Comparison of ENCODE assay signal across 8 cellular contexts in the genomic region with DNA sequence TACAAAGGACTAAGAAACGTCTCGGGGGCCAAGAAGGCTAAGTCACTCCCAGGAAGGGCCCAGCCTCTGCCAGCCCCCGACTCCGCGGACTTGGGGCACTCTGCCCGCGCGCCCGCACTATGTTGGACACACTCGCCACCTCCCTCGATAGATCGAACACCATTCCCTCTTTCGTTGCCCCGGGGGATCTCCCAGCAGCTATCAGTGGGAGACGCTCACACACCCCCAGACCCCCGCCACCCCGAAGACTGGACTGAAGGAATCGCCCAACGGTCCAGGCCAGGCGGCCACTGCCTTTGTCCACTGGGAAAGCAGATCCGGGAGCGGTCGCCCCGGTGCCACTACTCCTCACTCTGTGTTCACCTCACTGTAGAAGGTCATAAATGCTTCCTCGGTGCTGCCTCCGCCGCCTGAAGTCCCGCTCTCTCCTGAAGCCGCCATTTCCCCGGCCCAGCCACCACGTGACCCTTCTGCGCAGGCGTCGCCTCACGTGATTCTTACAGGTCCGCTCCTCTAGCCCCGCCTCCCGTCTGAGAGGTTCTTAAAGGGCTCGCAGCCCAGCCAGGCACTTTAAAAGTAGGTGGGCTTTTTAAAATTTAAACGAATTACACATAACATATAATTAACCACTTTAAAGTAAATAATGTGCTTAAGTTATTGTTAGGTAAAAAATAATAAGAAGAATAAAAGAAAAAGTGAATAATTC. TPM values are rescaled to one million over a fixed set of nuclear protein-coding genes. Genes with fewer than 3 reads are reported as not detected.
A peak's percentile ranks its signal among the peaks of the same experiment; 100 is the strongest.
DNase-seq lines count a peak whose midpoint lies in the region; ATAC-seq and TF ChIP-seq lines count a peak whose summit lies in the region.

A gene with protein sequence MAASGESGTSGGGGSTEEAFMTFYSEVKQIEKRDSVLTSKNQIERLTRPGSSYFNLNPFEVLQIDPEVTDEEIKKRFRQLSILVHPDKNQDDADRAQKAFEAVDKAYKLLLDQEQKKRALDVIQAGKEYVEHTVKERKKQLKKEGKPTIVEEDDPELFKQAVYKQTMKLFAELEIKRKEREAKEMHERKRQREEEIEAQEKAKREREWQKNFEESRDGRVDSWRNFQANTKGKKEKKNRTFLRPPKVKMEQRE (minus strand): TSS at position 472 of the 706 bp plus-strand sequence. CDS start 31 bp downstream, at position 441.

- H3K9me3 Mint-ChIP-seq in progenitor cell of endocrine pancreas (ENCODE audit: low read depth): no peaks in the 10 kb centered on the region

- H3K27ac Mint-ChIP-seq in progenitor cell of endocrine pancreas: peak within 1 kb of the TSS; percentile 98

- H3K27ac ChIP-seq in left ventricle myocardium inferior (replicated peaks) (peak within 1 kb of the TSS; percentile 84), upper lobe of right lung (peak within 1 kb of the TSS; percentile 89)

- ATAC-seq in HG02798 (IDR thresholded peaks at IDR 0.05; ENCODE audit: poor library complexity, unreplicated experiment) (peak; percentile 68), upper lobe of right lung (peak; percentile 81)

- peaks cover 6% of the 10 kb centered on the region for H3K36me3 Mint-ChIP-seq in progenitor cell of endocrine pancreas (ENCODE audit: insufficient read depth)

- H3K4me3 Mint-ChIP-seq in progenitor cell of endocrine pancreas (ENCODE audit: low read depth): peak within 1 kb of the TSS; percentile 98

- TF ChIP-seq CTCF in left ventricle myocardium inferior (IDR thresholded peaks at IDR 0.05; ENCODE audit: borderline replicate concordance) (no peak), progenitor cell of endocrine pancreas (IDR thresholded peaks at IDR 0.05; ENCODE audit: unreplicated experiment) (no peak), upper lobe of right lung (IDR thresholded peaks at IDR 0.05) (no peak)

- no peaks in the 10 kb centered on the region for H3K27me3 Mint-ChIP-seq in progenitor cell of endocrine pancreas

- H3K27me3 ChIP-seq in left ventricle myocardium inferior (ENCODE audit: low read depth): no peaks in the 10 kb centered on the region
- no peaks in the 10 kb centered on the region for H3K27me3 ChIP-seq in upper lobe of right lung

- H3K9me3 ChIP-seq in left ventricle myocardium inferior (replicated peaks): no peaks in the 10 kb centered on the region
- H3K9me3 ChIP-seq in upper lobe of right lung: no peaks in the 10 kb centered on the region

- peak within 1 kb of the TSS; percentile 95 for H3K4me3 ChIP-seq in left ventricle myocardium inferior
- H3K4me3 ChIP-seq in upper lobe of right lung: peak within 1 kb of the TSS; percentile 97

- H3K4me1 ChIP-seq in left ventricle myocardium inferior (peaks cover 52% of the 10 kb centered on the region), upper lobe of right lung (peaks cover 32% of the 10 kb centered on the region)

- DNase-seq in GM04504 (ENCODE audit: low read depth) (peak; percentile 71), NCI-H187 treated with DMSO at 0.1 percent for 48 hours (lab: John Stamatoyannopoulos, UW) (peak; percentile 71), T-helper 2 cell (peak; percentile 83 to 95 (median 94)), amygdala (lab: John Stamatoyannopoulos, UW) (peak; percentile 62 to 98 (median 88)), left ventricle myocardium inferior (peak; percentile 95), progenitor cell of endocrine pancreas (ENCODE audit: low spot score, unreplicated experiment) (peak; percentile 83), upper lobe of right lung (peak; percentile 97)

- intact Hi-C loops in left ventricle myocardium inferior (cut with micrococcal nuclease) (no loop called here), upper lobe of right lung (cut with DNase I) (no loop called here)

- peaks cover 26% of the 10 kb centered on the region for H3K36me3 ChIP-seq in left ventricle myocardium inferior
- H3K36me3 ChIP-seq in upper lobe of right lung: peaks cover 25% of the 10 kb centered on the region

- peaks cover 10% of the 10 kb centered on the region for H3K4me1 Mint-ChIP-seq in progenitor cell of endocrine pancreas (ENCODE audit: low read depth)

RNA-seq across cellular contexts. Expression of the gene that starts here (rescaled TPM):
- 55.3 TPM for total RNA-seq in left ventricle myocardium inferior
- 87.1 and 90.3 TPM in 2 replicates for total RNA-seq in progenitor cell of endocrine pancreas
- 65.4 TPM for total RNA-seq in upper lobe of right lung

Comparison
In these comparisons a context has a peak if more than half of its experiments do, and no peak if none do; other contexts are left out.
1. Peak in every context shown above with its lines: DNase-seq, ATAC-seq, H3K4me3 ChIP-seq and H3K27ac ChIP-seq.